In genomic region chr2:98716786-98717185, GRCh38 we compare ENCODE assay signal across 32 cellular contexts.
DNase-seq lines count a peak whose midpoint lies in the region.
"Had no signal": no experiment of that assay in that cellular context is flagged by ENCODE, and none has a peak within 500 bp of the region (broad histone marks: within the 10 kb centered on the region; RNA-seq: fewer than 3 reads in every experiment).

No MANE protein-coding gene starts in this region.

- peaks cover 12% of the 10 kb centered on the region for H3K9me3 Mint-ChIP-seq in T-helper 2 cell treated with Interferon-gamma antibody and Interleukin-4, amounts not matched to agents 5 μg/mL and 100 μg/mL, for 36 hours
- no peaks in the 10 kb centered on the region for H3K9me3 Mint-ChIP-seq in activated naive CD4-positive, alpha-beta T cell treated with anti-CD3 and anti-CD28 coated beads, Interleukin-2, amount 50 U/mL, for 24 hours

- peaks cover 19% of the 10 kb centered on the region for H3K36me3 ChIP-seq in effector memory CD4-positive, alpha-beta T cell (ENCODE audit: control insufficient read depth, insufficient read depth, low read length)
- H3K36me3 ChIP-seq: cardiac muscle cell, HAP-1, MG63, neural progenitor cell, upper lobe of right lung had no signal

- H3K4me1 Mint-ChIP-seq in T-helper 2 cell treated with Interferon-gamma antibody and Interleukin-4, amounts not matched to agents 5 μg/mL and 100 μg/mL, for 36 hours (ENCODE audit: low read depth): peaks cover 53% of the 10 kb centered on the region
- H3K4me1 Mint-ChIP-seq in activated naive CD4-positive, alpha-beta T cell treated with anti-CD3 and anti-CD28 coated beads, Interleukin-2, amount 50 U/mL, for 24 hours: peaks cover 75% of the 10 kb centered on the region
- H3K4me1 Mint-ChIP-seq: neural progenitor cell had no signal

- peak overlapping the region; percentile 35 for H3K27ac ChIP-seq in effector memory CD4-positive, alpha-beta T cell (ENCODE audit: insufficient read depth, low read length, poor library complexity, severe bottlenecking)
- H3K27ac ChIP-seq: cardiac muscle cell, left lung, neural progenitor cell, pancreas, PC-9, suprapubic skin, upper lobe of right lung, VCaP had no signal

- peaks cover 60% of the 10 kb centered on the region for H3K36me3 Mint-ChIP-seq in T-helper 2 cell treated with Interferon-gamma antibody and Interleukin-4, amounts not matched to agents 5 μg/mL and 100 μg/mL, for 36 hours (ENCODE audit: low read depth)
- H3K36me3 Mint-ChIP-seq in activated naive CD4-positive, alpha-beta T cell treated with anti-CD3 and anti-CD28 coated beads, Interleukin-2, amount 50 U/mL, for 24 hours: peaks cover 30% of the 10 kb centered on the region

- DNase-seq in T-helper 2 cell treated with Interferon-gamma antibody and Interleukin-4, amounts not matched to agents 5 μg/mL and 100 μg/mL, for 36 hours (ENCODE audit: low spot score): no peak
- DNase-seq in T-helper 2 cell (no peak), AG08396 (ENCODE audit: low spot score) (no peak), hypothalamus (lab: John Stamatoyannopoulos, UW) (no peak), NCI-H345 treated with DMSO at 0.1 percent for 48 hours (lab: John Stamatoyannopoulos, UW; ENCODE audit: unreplicated experiment) (no peak)
- DNase-seq in activated naive CD4-positive, alpha-beta T cell treated with Interleukin-2 at 50 U/mL for 16 hours: no peak
- no peak for DNase-seq in effector memory CD4-positive, alpha-beta T cell
- DNase-seq: 8988T; activated gamma-delta T cell treated with Interleukin-2 at 50 U/mL for 16 hours; aorta; cortex of kidney; glutamatergic neuron; islet precursor cell; KG1; left lung; mesendoderm; MG63; NCI-H1105 treated with DMSO at 0.1 percent for 48 hours; NCI-H2029; NCI-H524 treated with DMSO at 0.1 percent for 48 hours; NK-92 treated with Interleukin-12 subunit alpha and Interleukin-12 subunit beta, amount 100 ng/mL, for 24 hours; pancreas; PC-9; SK-N-SH; upper lobe of right lung had no signal

- H3K9me3 ChIP-seq in effector memory CD4-positive, alpha-beta T cell (ENCODE audit: control insufficient read depth, low read length): no peaks in the 10 kb centered on the region
- H3K9me3 ChIP-seq: left lung, MG63, pancreas, SK-N-SH, suprapubic skin, upper lobe of right lung had no signal

- no peaks in the 10 kb centered on the region for H3K27me3 Mint-ChIP-seq in T-helper 2 cell treated with Interferon-gamma antibody and Interleukin-4, amounts not matched to agents 5 μg/mL and 100 μg/mL, for 36 hours (ENCODE audit: low read depth)
- H3K27me3 Mint-ChIP-seq in activated naive CD4-positive, alpha-beta T cell treated with anti-CD3 and anti-CD28 coated beads, Interleukin-2, amount 50 U/mL, for 24 hours: no peaks in the 10 kb centered on the region
- H3K27me3 Mint-ChIP-seq: stimulated activated memory B cell treated with anti-CD40 and anti-IgM and Interleukin-4, amounts not matched to agents 10 μg/mL and 1 μg/mL and 100 μg/mL, for 72 hours had no signal

- H3K4me3 Mint-ChIP-seq in T-helper 2 cell treated with Interferon-gamma antibody and Interleukin-4, amounts not matched to agents 5 μg/mL and 100 μg/mL, for 36 hours: no peak overlapping the region
- peak overlapping the region; percentile 42 for H3K4me3 Mint-ChIP-seq in activated naive CD4-positive, alpha-beta T cell treated with anti-CD3 and anti-CD28 coated beads, Interleukin-2, amount 50 U/mL, for 24 hours
- H3K4me3 Mint-ChIP-seq: neural progenitor cell; stimulated activated memory B cell treated with anti-CD40 and anti-IgM and Interleukin-4, amounts not matched to agents 10 μg/mL and 1 μg/mL and 100 μg/mL, for 72 hours had no signal

- H3K4me1 ChIP-seq in effector memory CD4-positive, alpha-beta T cell (ENCODE audit: control insufficient read depth, insufficient read depth, low read length, poor library complexity, severe bottlenecking): peaks cover 48% of the 10 kb centered on the region
- H3K4me1 ChIP-seq: HAP-1, neural progenitor cell, upper lobe of right lung had no signal

- peak overlapping the region; percentile 15 for H3K27ac Mint-ChIP-seq in T-helper 2 cell treated with Interferon-gamma antibody and Interleukin-4, amounts not matched to agents 5 μg/mL and 100 μg/mL, for 36 hours
- H3K27ac Mint-ChIP-seq in activated naive CD4-positive, alpha-beta T cell treated with anti-CD3 and anti-CD28 coated beads, Interleukin-2, amount 50 U/mL, for 24 hours: peak overlapping the region; percentile 96
- H3K27ac Mint-ChIP-seq: neural progenitor cell had no signal

- H3K27me3 ChIP-seq in effector memory CD4-positive, alpha-beta T cell (replicated peaks; ENCODE audit: control insufficient read depth, insufficient read depth, low read length, poor library complexity, severe bottlenecking): no peaks in the 10 kb centered on the region
- H3K27me3 ChIP-seq: left lung, neural progenitor cell, pancreas, suprapubic skin, upper lobe of right lung had no signal

- no peak overlapping the region for H3K4me3 ChIP-seq in effector memory CD4-positive, alpha-beta T cell (ENCODE audit: insufficient read depth, low read depth, low read length, poor library complexity, severe bottlenecking)
- H3K4me3 ChIP-seq: cardiac muscle cell, HAP-1, left lung, MG63, neural progenitor cell, pancreas, PC-9, suprapubic skin, upper lobe of right lung had no signal
